ENCODE assay signal across 8 cellular contexts in the genomic region with DNA sequence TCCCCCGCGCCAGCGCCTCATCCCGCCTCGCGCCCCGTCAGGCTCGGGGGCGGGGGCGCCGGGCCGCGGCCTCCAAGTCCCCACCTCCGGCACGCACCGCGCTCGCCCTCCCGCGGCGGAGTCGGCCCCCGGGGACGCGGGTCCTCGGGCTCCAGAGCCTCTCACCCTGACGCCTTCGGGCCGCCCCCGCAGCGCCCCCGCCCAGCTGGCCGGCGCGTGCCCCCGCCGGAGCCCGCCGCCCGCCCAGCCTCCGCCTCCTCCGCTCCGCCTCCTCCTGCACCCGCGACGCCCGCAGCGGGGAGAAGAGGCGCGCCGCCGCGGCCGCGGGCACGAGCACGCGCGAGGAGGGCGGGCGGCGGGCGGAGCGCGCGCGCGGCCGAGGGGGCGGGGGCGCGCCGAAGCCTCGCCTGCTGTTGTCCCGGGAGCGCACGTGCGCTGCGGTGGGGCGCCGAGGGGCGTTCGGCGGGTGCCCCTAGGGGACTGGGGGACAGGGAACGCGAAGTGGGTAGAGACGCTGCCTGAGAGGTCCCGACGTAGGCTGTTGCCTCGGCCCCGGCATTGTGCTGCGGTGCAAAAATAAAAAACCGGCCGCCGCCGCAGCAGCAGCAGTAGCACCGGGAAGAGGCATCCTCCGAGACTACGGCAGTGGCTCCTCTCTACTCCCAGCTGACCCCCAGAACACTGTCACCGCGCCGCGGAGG.
DNase-seq lines count a peak whose midpoint lies in the region; ATAC-seq and TF ChIP-seq lines count a peak whose summit lies in the region.

No MANE protein-coding gene starts in this region.

- ATAC-seq in GM19397 (IDR thresholded peaks at IDR 0.05; ENCODE audit: unreplicated experiment) (peak; percentile 79), Right ventricle myocardium inferior (peak; percentile 93)
- peak; percentile 45 to 64 for ATAC-seq in activated naive CD4-positive, alpha-beta T cell treated with anti-CD3 and anti-CD28 coated beads, Interleukin-2, amount 50 U/mL, for 72 hours

- H3K4me1 ChIP-seq in osteoblast (ENCODE audit: insufficient read depth, low read length) (peaks cover 20% of the 10 kb centered on the region), testis (peaks cover 27% of the 10 kb centered on the region)

- no peak for TF ChIP-seq CTCF in osteoblast (IDR thresholded peaks at IDR 0.05; ENCODE audit: extremely low read depth, low read depth, low read length)
- TF ChIP-seq CTCF in testis (IDR thresholded peaks at IDR 0.05) = no peak

- no peaks in the 10 kb centered on the region for H3K9me3 Mint-ChIP-seq in activated naive CD4-positive, alpha-beta T cell treated with anti-CD3 and anti-CD28 coated beads, Interleukin-2, amount 50 U/mL, for 72 hours

- H3K36me3 ChIP-seq in osteoblast (ENCODE audit: insufficient read depth, low read length) = no peaks in the 10 kb centered on the region
- no peaks in the 10 kb centered on the region for H3K36me3 ChIP-seq in testis (ENCODE audit: low read depth, missing control alignments)

- peak overlapping the region; percentile 48 to 73 for H3K27ac Mint-ChIP-seq in activated naive CD4-positive, alpha-beta T cell treated with anti-CD3 and anti-CD28 coated beads, Interleukin-2, amount 50 U/mL, for 72 hours

- no peaks in the 10 kb centered on the region for H3K36me3 Mint-ChIP-seq in activated naive CD4-positive, alpha-beta T cell treated with anti-CD3 and anti-CD28 coated beads, Interleukin-2, amount 50 U/mL, for 72 hours

- 0 to 1% methylated on average over 18 to 80 of the region's 103 CpGs for WGBS in testis, 2 donors

- DNase-seq in AG20443 (ENCODE audit: low spot score) (peak; percentile 97), HuH-7.5 (ENCODE audit: low spot score) (peak; percentile 50), SHP77 (lab: John Stamatoyannopoulos, UW) (peak; percentile 78 to 83), Right ventricle myocardium inferior (ENCODE audit: missing footprints) (peak; percentile 89), osteoblast (ENCODE audit: insufficient read length, low spot score, missing footprints) (peak; percentile 99), testis (peak; percentile 83)
- peak; percentile 74 to 76 for DNase-seq in activated naive CD4-positive, alpha-beta T cell treated with anti-CD3 and anti-CD28 coated beads, Interleukin-2, amount 50 U/mL, for 72 hours (ENCODE audit: low spot score in 2 of 2)

- H4K20me1 ChIP-seq in osteoblast (ENCODE audit: insufficient read depth, low read length) = peaks cover 34% of the 10 kb centered on the region

- peaks cover 37% of the 10 kb centered on the region for H3K79me2 ChIP-seq in osteoblast (ENCODE audit: insufficient read depth, low read length)

- no peak for TF ChIP-seq POLR2A in testis (IDR thresholded peaks at IDR 0.05)

- H3K9me3 ChIP-seq in osteoblast (ENCODE audit: low read depth, low read length) = no peaks in the 10 kb centered on the region
- H3K9me3 ChIP-seq in testis = no peaks in the 10 kb centered on the region

- peak overlapping the region; percentile 97 for H2AFZ ChIP-seq in osteoblast (ENCODE audit: low read length)

- intact Hi-C loops in Right ventricle myocardium inferior (cut with DNase I) (loop anchor here (5.0 kb wide), 1 partner anchor 53 kb away; no protein-coding TSS in a partner anchor), testis (cut with DNase I; ENCODE audit: low total_unique reads) (no loop called here)

- no peaks in the 10 kb centered on the region for H3K27me3 ChIP-seq in osteoblast (ENCODE audit: insufficient read depth, low read length)
- H3K27me3 ChIP-seq in testis = no peaks in the 10 kb centered on the region

- peak overlapping the region; percentile 49 for H3K27ac ChIP-seq in osteoblast (ENCODE audit: low read depth, low read length)
- H3K27ac ChIP-seq in testis = peak overlapping the region in 1 of 2 donors; percentile 72

- H3K4me3 ChIP-seq in osteoblast (ENCODE audit: insufficient read depth, low read length) (peak overlapping the region; percentile 77), testis (peak overlapping the region; percentile 56 to 70)

- peak overlapping the region; percentile 90 for H3K4me2 ChIP-seq in osteoblast (ENCODE audit: insufficient read depth, low read length)
